In genomic region chr13:51169303-51170127, GRCh38 we compare ENCODE assay signal across 14 cellular contexts. TPM values are rescaled to one million over a fixed set of nuclear protein-coding genes. Genes with fewer than 3 reads are reported as not detected.
"Had no signal": no experiment of that assay in that cellular context is flagged by ENCODE, and none has a peak within 500 bp of the region (broad histone marks: within the 10 kb centered on the region; RNA-seq: fewer than 3 reads in every experiment).

No MANE protein-coding gene starts in this region.

RNA-seq across cellular contexts. Expression of gene FAM124A, which starts 52.7 kb away (rescaled TPM):
- total RNA-seq: natural killer cell treated with Interleukin-12 subunit alpha and Interleukin-12 subunit beta and Interleukin-15 and Interleukin-18, amount 100 ng/mL, for 72 hours had no signal

RNA-seq across cellular contexts. Expression of gene C13orf42, which starts 58.4 kb away (rescaled TPM):
- total RNA-seq: chondrocyte; dermis microvascular lymphatic vessel endothelial cell; esophagus squamous epithelium; heart left ventricle; kidney; left cardiac atrium; left ventricle myocardium inferior; lower lobe of right lung; natural killer cell treated with Interleukin-12 subunit alpha and Interleukin-12 subunit beta and Interleukin-15 and Interleukin-18, amount 100 ng/mL, for 72 hours; osteoblast; psoas muscle; right lobe of liver; suprapubic skin; thyroid gland had no signal
